In genomic region chr16:69820926-69821541, GRCh38 we compare ENCODE assay signal across 10 cellular contexts. TPM values are rescaled to one million over a fixed set of nuclear protein-coding genes. Genes with fewer than 3 reads are reported as not detected.
A peak's percentile ranks its signal among the peaks of the same experiment; 100 is the strongest.
DNase-seq lines count a peak whose midpoint lies in the region; ATAC-seq and TF ChIP-seq lines count a peak whose summit lies in the region.
"Had no signal": no experiment of that assay in that cellular context is flagged by ENCODE, and none has a peak within 500 bp of the region (broad histone marks: within the 10 kb centered on the region; RNA-seq: fewer than 3 reads in every experiment).

No MANE protein-coding gene starts in this region.

- peak overlapping the region; percentile 2; the same call in 1 of the 2 replicates for H3K27ac ChIP-seq in IMR-90 (ENCODE audit: insufficient read depth, low read length)
- peak overlapping the region; percentile 44 to 67 for H3K27ac ChIP-seq in testis

- H3K23ac ChIP-seq in IMR-90 (ENCODE audit: low read depth, low read length) = peak overlapping the region; percentile 70; the same call in 1 of the 2 replicates

- no peaks in the 10 kb centered on the region for H4K20me1 ChIP-seq in IMR-90 (ENCODE audit: insufficient read depth, low read length)

- CTCF ChIA-PET in IMR-90 (lab: Yijun Ruan, JAX) = no interaction called here

- H3K27me3 ChIP-seq in IMR-90 (ENCODE audit: control insufficient read depth, insufficient read depth, low read length) (no peaks in the 10 kb centered on the region), testis (no peaks in the 10 kb centered on the region)

- TF ChIP-seq POLR2A in IMR-90 (IDR thresholded peaks at IDR 0.05; ENCODE audit: low read depth, low read length) (no peak), testis (IDR thresholded peaks at IDR 0.05) (no peak)

- intact Hi-C loops in IMR-90 (cut with micrococcal nuclease) = no loop called here
- intact Hi-C loops in testis (cut with DNase I; ENCODE audit: low total_unique reads) = no loop called here

- 40% methylated on average over 8 of the region's 15 CpGs; no CpG with 5 or more reads in 1 of the 2 experiments for WGBS in IMR-90 (ENCODE audit: extremely low coverage in 2 of 2, insufficient read length in 1 of 2), 2 experiments
- WGBS in testis, 2 donors = 65 to 66% methylated on average over 14 to 15 of the region's 15 CpGs

- peak overlapping the region; percentile 33 to 51; a peak in 3 of 4 replicates for H4K8ac ChIP-seq in IMR-90 (ENCODE audit: low read depth in 2 of 2, low read length in 2 of 2)

- POLR2A ChIA-PET in IMR-90 (lab: Charles Lee; ENCODE audit: unreplicated experiment) = no interaction called here

- BruUV-seq in IMR-90 (replicated peaks; lab: Mats Ljungman, UMichigan) = no TSS peak

- H2BK20ac ChIP-seq in IMR-90 (ENCODE audit: low read depth, low read length) = no peak overlapping the region

- DNase-seq in IMR-90 (peak; percentile 24), cerebellar cortex (ENCODE audit: low spot score) (peak; percentile 62), medulla oblongata (ENCODE audit: extremely low spot score) (peak; percentile 55), testis (peak; percentile 74), KG1 (lab: John Stamatoyannopoulos, UW) (no peak), GDM1 (lab: John Stamatoyannopoulos, UW) (no peak), omental fat pad (ENCODE audit: low spot score) (no peak)
- DNase-seq: activated naive CD4-positive, alpha-beta T cell treated with Interleukin-2 at 50 U/mL for 16 hours; NCI-H187 treated with DMSO at 0.1 percent for 48 hours had no signal

- peak overlapping the region; percentile 77 for H2AFZ ChIP-seq in IMR-90 (replicated peaks; ENCODE audit: low read length, poor library complexity)

- H4K91ac ChIP-seq in IMR-90 (ENCODE audit: insufficient read depth, low read depth, low read length) = peak overlapping the region; percentile 45

- ATAC-seq in IMR-90 (ENCODE audit: low read depth) = peak; percentile 75
- ATAC-seq in omental fat pad (ENCODE audit: low FRiP score) = no peak
- no peak for ATAC-seq in HG03280 (IDR thresholded peaks at IDR 0.05; ENCODE audit: unreplicated experiment)

- H3K4me3 ChIP-seq in IMR-90 (ENCODE audit: insufficient read depth, low read depth, low read length) (no peak overlapping the region; the same call in 1 of the 2 replicates), testis (no peak overlapping the region)

- H4K5ac ChIP-seq in IMR-90 (ENCODE audit: low read depth, low read length) = peak overlapping the region; percentile 81

- H3K14ac ChIP-seq in IMR-90 (replicated peaks; ENCODE audit: low read depth, low read length) = peak overlapping the region; percentile 48

- H3K4ac ChIP-seq in IMR-90 (ENCODE audit: low read depth, low read length) = peak overlapping the region; percentile 72

- H3K9ac ChIP-seq in IMR-90 (ENCODE audit: low read depth, low read length) = no peak overlapping the region; the same call in 1 of the 2 replicates

- H2BK15ac ChIP-seq in IMR-90 (ENCODE audit: low read depth, low read length) = no peak overlapping the region

- H2BK5ac ChIP-seq in IMR-90 (ENCODE audit: low read depth, low read length, poor library complexity, severe bottlenecking) = peak overlapping the region; percentile 67

- peak overlapping the region; percentile 23 for H3K4me2 ChIP-seq in IMR-90 (ENCODE audit: low read depth, low read length)

- H3K56ac ChIP-seq in IMR-90 (ENCODE audit: extremely low read depth, insufficient read depth, low read length) = no peak overlapping the region

- H3K9me1 ChIP-seq in IMR-90 (ENCODE audit: insufficient read depth, low read length) = peaks cover 7% of the 10 kb centered on the region; the same call in 1 of the 2 replicates

- peak overlapping the region; percentile 53; the same call in 1 of the 2 replicates for H3K18ac ChIP-seq in IMR-90 (ENCODE audit: low read depth, low read length)

- no peak for TF ChIP-seq CTCF in IMR-90 (conservative IDR thresholded peaks at IDR 0.05; ENCODE audit: low read depth, low read length)
- TF ChIP-seq CTCF in testis (IDR thresholded peaks at IDR 0.05) = no peak
- TF ChIP-seq CTCF in omental fat pad (IDR thresholded peaks at IDR 0.05) = no peak

- dilution Hi-C loops in IMR-90 (cut with HindIII; ENCODE audit: low sequenced_read_pairs, unreplicated experiment) = no loop called here

- H3K36me3 ChIP-seq in IMR-90 (ENCODE audit: control insufficient read depth, insufficient read depth, low read length) (no peaks in the 10 kb centered on the region; the same call in 1 of the 2 replicates), testis (ENCODE audit: low read depth, missing control alignments) (no peaks in the 10 kb centered on the region)

- H2BK120ac ChIP-seq in IMR-90 (ENCODE audit: low read depth, low read length) = peak overlapping the region; percentile 38; the same call in 1 of the 2 replicates

- in situ Hi-C loops in IMR-90 (cut with MboI; ENCODE audit: low sequenced_read_pairs) = loop anchor here (10.0 kb wide), 1 partner anchor 64 kb away; no protein-coding TSS in a partner anchor

- H3K9me3 ChIP-seq in IMR-90 (ENCODE audit: control insufficient read depth, insufficient read depth, low read length) (peaks cover 2% of the 10 kb centered on the region; the same call in 1 of the 2 replicates), testis (no peaks in the 10 kb centered on the region)

- peaks cover 7% of the 10 kb centered on the region for H3K4me1 ChIP-seq in IMR-90 (ENCODE audit: control insufficient read depth, insufficient read depth, low read length)
- peaks cover 11% of the 10 kb centered on the region for H3K4me1 ChIP-seq in testis

- TF ChIP-seq RAD21 in IMR-90 (IDR thresholded peaks at IDR 0.05; ENCODE audit: low read length) = no peak

- peaks cover 0 to 4% of the 10 kb centered on the region in 2 experiments; a peak in 1 of 4 replicates for H3K79me1 ChIP-seq in IMR-90 (ENCODE audit: low read depth in 1 of 2, low read length in 2 of 2)

- peak overlapping the region; percentile 4 for H2AK9ac ChIP-seq in IMR-90 (replicated peaks; ENCODE audit: low read depth, low read length, poor library complexity)

- no peak overlapping the region for H2AK5ac ChIP-seq in IMR-90 (ENCODE audit: low read depth, low read length)

TF ChIP-seq in IMR-90, 13 proteins besides CTCF, POLR2A, EP300 and RAD21:
- no peak for TF ChIP-seq FOS (IDR thresholded peaks at IDR 0.05; ENCODE audit: low read depth, low read length)
- TF ChIP-seq RFX5 (IDR thresholded peaks at IDR 0.05; ENCODE audit: low read depth, low read length) = no peak
- no peak for TF ChIP-seq SMC3 (IDR thresholded peaks at IDR 0.05; ENCODE audit: low read depth, low read length)

RNA-seq across cellular contexts. Expression of gene WWP2, which starts 58.9 kb away (rescaled TPM):
- 12.7 and 14.4 TPM in 2 replicates for total RNA-seq in IMR-90 (2012; rRNA removed)
- 11.8 and 13.7 TPM in 2 replicates for polyA plus RNA-seq in IMR-90 (2012; rRNA removed)
- polyA plus RNA-seq in IMR-90 (2012; cell fraction: cytosol; rRNA removed) = 6.5 and 8.4 TPM in 2 replicates
- 32.2 and 32.7 TPM in 2 replicates for polyA plus RNA-seq in IMR-90 (2012; cell fraction: nucleus; rRNA removed; ENCODE audit: low replicate concordance)
- total RNA-seq in testis = 10 to 100 TPM; 57.6 to 60.6 TPM
- polyA plus RNA-seq in testis (ENCODE audit: insufficient read depth, low read depth, low replicate concordance) = 46.4 TPM
- 10 to 100 TPM; 24.8 to 43.0 (median 30.1) TPM for total RNA-seq in omental fat pad

Comparison
In these comparisons a context has a peak if more than half of its experiments do, and no peak if none do; other contexts are left out.
1. DNase-seq: peak in IMR-90 (single experiment), cerebellar cortex (single experiment), medulla oblongata (single experiment) and testis (single experiment); none in KG1 (single experiment), GDM1 (single experiment) and omental fat pad (single experiment).